ENCODE assay signal across 8 cellular contexts in genomic region chr7:75688200-75689136, GRCh38. TPM values are rescaled to one million over a fixed set of nuclear protein-coding genes. Genes with fewer than 3 reads are reported as not detected.
DNase-seq lines count a peak whose midpoint lies in the region; ATAC-seq and TF ChIP-seq lines count a peak whose summit lies in the region.
"Had no signal": no experiment of that assay in that cellular context is flagged by ENCODE, and none has a peak within 500 bp of the region (broad histone marks: within the 10 kb centered on the region; RNA-seq: fewer than 3 reads in every experiment).

No MANE protein-coding gene starts in this region.

- H3K27ac Mint-ChIP-seq in immature natural killer cell, result peak overlapping the region in 1 of 6 donors; percentile 59

- CTCF ChIA-PET in OCI-LY7 (lab: Charles Lee; ENCODE audit: unreplicated experiment), result interaction anchor here (0.9 kb wide), 1 partner anchor 52 kb away, joined by 3 read pairs; no protein-coding TSS in a partner anchor

- no peak for TF ChIP-seq CTCF in OCI-LY7 (conservative IDR thresholded peaks at IDR 0.05; ENCODE audit: low read length)
- no peak for TF ChIP-seq CTCF in spleen (IDR thresholded peaks at IDR 0.05 in 8 of 11, conservative IDR thresholded peaks at IDR 0.05 in 3 of 11)

- POLR2A ChIA-PET in OCI-LY7 (lab: Charles Lee), result interaction anchor here (0.6 to 1.9 kb wide), 4 partner anchors 10 to 139 kb away, joined by 4 to 10 read pairs (median 7); no protein-coding TSS in a partner anchor

- 0 out of 2 replicates have a peak, but pooled peaks cover 4% of the 10 kb centered on the region for H3K36me3 ChIP-seq in OCI-LY7 (ENCODE audit: insufficient read depth, low read length)
- H3K36me3 ChIP-seq in spleen, result no peaks in the 10 kb centered on the region
- no peaks in the 10 kb centered on the region for H3K36me3 ChIP-seq in Karpas-422 (ENCODE audit: insufficient read depth, low read length)

- peak overlapping the region in 3 of 5 donors; percentile 14 to 40 (median 15) for H3K4me3 Mint-ChIP-seq in immature natural killer cell

- no peaks in the 10 kb centered on the region for H3K79me2 ChIP-seq in OCI-LY7 (ENCODE audit: insufficient read depth, low read depth, low read length)
- no peaks in the 10 kb centered on the region for H3K79me2 ChIP-seq in Karpas-422 (ENCODE audit: low read length)

- H3K4me3 ChIP-seq in OCI-LY7 (ENCODE audit: low read depth, low read length, poor library complexity, severe bottlenecking), result peak overlapping the region; percentile 60
- H3K4me3 ChIP-seq in spleen, result peak overlapping the region in 2 of 8 donors; percentile 4 to 47
- H3K4me3 ChIP-seq in Karpas-422 (ENCODE audit: low read length), result no peak overlapping the region

- ATAC-seq in GM18519 (IDR thresholded peaks at IDR 0.05; ENCODE audit: low FRiP score, unreplicated experiment), result no peak
- no peak for ATAC-seq in HG02759 (IDR thresholded peaks at IDR 0.05; ENCODE audit: unreplicated experiment)

- no peaks in the 10 kb centered on the region for H3K9me3 Mint-ChIP-seq in immature natural killer cell

- peak; percentile 24 for DNase-seq in HuH-7 (ENCODE audit: low spot score)
- DNase-seq in OCI-LY7 (ENCODE audit: low spot score), result peak; percentile 90
- peak in 1 of 3 donors; percentile 17 for DNase-seq in immature natural killer cell
- peak; percentile 81 for DNase-seq in spleen
- DNase-seq in Karpas-422, result no peak
- DNase-seq: mesendoderm had no signal

- peaks cover 72% of the 10 kb centered on the region for H3K4me1 ChIP-seq in OCI-LY7 (ENCODE audit: insufficient read depth, low read length, poor library complexity, severe bottlenecking)
- H3K4me1 ChIP-seq in spleen, result peaks cover 10 to 33% (median 20%) of the 10 kb centered on the region in 6 donors
- H3K4me1 ChIP-seq in Karpas-422 (ENCODE audit: low read length), result peaks cover 11% of the 10 kb centered on the region

- 37 to 56% (median 52%) methylated on average over 20 to 37 of the region's 37 CpGs for WGBS in spleen, 5 donors

- H3K9ac ChIP-seq in Karpas-422 (ENCODE audit: low read length), result no peak overlapping the region

- no peaks in the 10 kb centered on the region for H4K20me1 ChIP-seq in OCI-LY7 (ENCODE audit: insufficient read depth, low read length)
- H4K20me1 ChIP-seq in Karpas-422 (ENCODE audit: insufficient read depth, low read depth, low read length), result no peaks in the 10 kb centered on the region

- H3K27ac ChIP-seq in OCI-LY7 (ENCODE audit: low read depth, low read length, poor library complexity, severe bottlenecking) (peak overlapping the region; percentile 92), spleen (peak overlapping the region in 1 of 8 donors; percentile 30), Karpas-422 (ENCODE audit: low read length) (no peak overlapping the region)

- H2AFZ ChIP-seq in OCI-LY7 (ENCODE audit: low read length) (peak overlapping the region; percentile 9; the same call in 1 of the 2 replicates), Karpas-422 (ENCODE audit: low read length) (no peak overlapping the region)

- BruUV-seq in OCI-LY7 (replicated peaks; lab: Mats Ljungman, UMichigan), result no TSS peak

- no peaks in the 10 kb centered on the region for H3K27me3 ChIP-seq in spleen (replicated peaks in 1 of 7)
- H3K27me3 ChIP-seq in Karpas-422 (ENCODE audit: low read length), result no peaks in the 10 kb centered on the region

- peaks cover 0 to 2% (median 0%) of the 10 kb centered on the region in 3 donors for H3K27me3 Mint-ChIP-seq in immature natural killer cell (ENCODE audit: low read depth in 3 of 3)

- intact Hi-C loops in OCI-LY7 (cut with micrococcal nuclease; ENCODE audit: unreplicated experiment) (loop anchor here (1.0 to 5.0 kb wide), 4 partner anchors 25 to 66 kb away; no protein-coding TSS in a partner anchor), spleen (cut with DNase I; ENCODE audit: low total_unique reads) (no loop called here)

- H3K9me3 ChIP-seq in OCI-LY7 (ENCODE audit: low read length), result no peaks in the 10 kb centered on the region
- H3K9me3 ChIP-seq in spleen, result no peaks in the 10 kb centered on the region
- H3K9me3 ChIP-seq in Karpas-422 (ENCODE audit: low read length), result no peaks in the 10 kb centered on the region

- H3K36me3 Mint-ChIP-seq in immature natural killer cell, result peaks cover 0 to 4% (median 0%) of the 10 kb centered on the region in 3 donors

- peaks cover 15 to 34% of the 10 kb centered on the region in 2 donors for H3K4me1 Mint-ChIP-seq in immature natural killer cell

- no peaks in the 10 kb centered on the region for H3K9me2 ChIP-seq in OCI-LY7 (ENCODE audit: insufficient read depth, low read length)
- no peaks in the 10 kb centered on the region for H3K9me2 ChIP-seq in Karpas-422 (replicated peaks; ENCODE audit: insufficient read depth, low read length)

- H3K4me2 ChIP-seq in OCI-LY7 (ENCODE audit: low read length) (peak overlapping the region; percentile 90), Karpas-422 (ENCODE audit: low read depth, low read length, poor library complexity, severe bottlenecking) (no peak overlapping the region)

- no peak for TF ChIP-seq POLR2A in spleen (IDR thresholded peaks at IDR 0.05)

RNA-seq across cellular contexts. Expression of gene HIP1, which starts 50.3 kb away (rescaled TPM):
- 15.0 and 15.8 TPM in 2 replicates for total RNA-seq in OCI-LY7 (2014; rRNA removed; shearing (Covaris generic))
- 27.8 and 30.5 TPM in 2 replicates for total RNA-seq in OCI-LY7 (2022)
- 10 to 100 TPM in 1 of 3 donors, 1 to 10 TPM in 2; 3.9 to 13.3 (median 5.9) TPM for polyA plus RNA-seq in immature natural killer cell
- 10 to 100 TPM; 32.0 to 52.6 (median 43.0) TPM for total RNA-seq in spleen
- 1 to 10 TPM; 3.4 to 6.4 (median 3.6) TPM for polyA plus RNA-seq in spleen
- 0.34 and 0.47 TPM in 2 replicates for total RNA-seq in Karpas-422 (2014; rRNA removed; shearing (Covaris generic); ENCODE audit: low replicate concordance)

Comparison
In these comparisons a context has a peak if more than half of its experiments do, and no peak if none do; other contexts are left out.
1. RNA of gene HIP1, which starts 50.3 kb away (total RNA-seq): 32.0 to 52.6 TPM in spleen and 15.0 to 30.5 TPM in OCI-LY7; 0.34 to 0.47 TPM in Karpas-422; every median in the first group is over 10 times any median in the second.